In the genomic region with DNA sequence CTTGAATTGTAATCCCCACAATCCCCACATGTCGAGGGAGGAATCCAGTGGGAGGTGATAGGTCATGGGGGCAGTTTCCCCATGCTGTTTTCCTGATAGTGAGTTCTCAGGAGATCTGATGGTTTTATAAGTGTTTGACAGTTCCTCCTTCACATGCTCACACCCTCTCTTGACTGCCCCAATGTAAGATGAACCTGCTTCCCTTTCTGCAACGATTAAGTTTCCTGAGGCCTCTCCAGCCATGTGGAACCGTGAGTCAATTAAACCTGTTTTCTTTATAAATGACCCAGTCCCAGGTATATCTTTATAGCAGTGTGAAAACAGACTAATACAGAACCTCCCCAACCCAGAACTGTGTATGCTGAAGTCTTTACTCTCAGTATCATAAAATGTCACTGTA, we compare ENCODE assay signal across 21 cellular contexts.
"Had no signal": no experiment of that assay in that cellular context is flagged by ENCODE, and none has a peak within 500 bp of the region (broad histone marks: within the 10 kb centered on the region; RNA-seq: fewer than 3 reads in every experiment).

No MANE protein-coding gene starts in this region.

- H3K27me3 Mint-ChIP-seq: activated CD4-positive, alpha-beta memory T cell treated with anti-CD3 and anti-CD28 coated beads, Interleukin-2, amount 10 ng/mL, durations not matched to agents 7 days and 5 days; activated CD4-positive, alpha-beta T cell treated with anti-CD3 and anti-CD28 coated beads, Interleukin-2, amount 10 ng/mL, durations not matched to agents 24 days and 14 days; activated naive CD4-positive, alpha-beta T cell treated with anti-CD3 and anti-CD28 coated beads, Interleukin-2, amount 10 ng/mL, durations not matched to agents 7 days and 5 days had no signal

- H3K27ac ChIP-seq: colonic mucosa, dorsolateral prefrontal cortex, foreskin keratinocyte, right lobe of liver, skin epidermis, testis, uterus, VCaP had no signal

- H3K4me3 Mint-ChIP-seq: activated CD4-positive, alpha-beta memory T cell treated with anti-CD3 and anti-CD28 coated beads, Interleukin-2, amount 10 ng/mL, durations not matched to agents 7 days and 5 days; activated CD4-positive, alpha-beta T cell treated with anti-CD3 and anti-CD28 coated beads, Interleukin-2, amount 10 ng/mL, durations not matched to agents 24 days and 14 days; activated naive CD4-positive, alpha-beta T cell treated with anti-CD3 and anti-CD28 coated beads, Interleukin-2, amount 10 ng/mL, durations not matched to agents 7 days and 5 days; activated T-cell treated with anti-CD3 and anti-CD28 coated beads, Interleukin-2, amount 50 U/mL, for 72 hours had no signal

- H3K36me3 Mint-ChIP-seq: activated naive CD4-positive, alpha-beta T cell treated with anti-CD3 and anti-CD28 coated beads, Interleukin-2, amount 10 ng/mL, durations not matched to agents 7 days and 5 days had no signal

- ATAC-seq: activated CD4-positive, CD25-positive, alpha-beta regulatory T cell treated with anti-CD3 and anti-CD28 coated beads, Interleukin-2, amount 50 U/mL, for 24 hours; activated T-cell treated with anti-CD3 and anti-CD28 coated beads, Interleukin-2, amount 50 U/mL, for 72 hours; foreskin keratinocyte; mucosa of descending colon had no signal

- H3K36me3 ChIP-seq: colonic mucosa, right lobe of liver, uterus had no signal

- H3K9me3 ChIP-seq: colonic mucosa, mucosa of descending colon, right lobe of liver, testis, uterus had no signal

- H3K4me1 Mint-ChIP-seq: activated CD4-positive, alpha-beta memory T cell treated with anti-CD3 and anti-CD28 coated beads, Interleukin-2, amount 10 ng/mL, durations not matched to agents 7 days and 5 days; activated CD4-positive, alpha-beta T cell treated with anti-CD3 and anti-CD28 coated beads, Interleukin-2, amount 10 ng/mL, durations not matched to agents 24 days and 14 days; activated naive CD4-positive, alpha-beta T cell treated with anti-CD3 and anti-CD28 coated beads, Interleukin-2, amount 10 ng/mL, durations not matched to agents 7 days and 5 days had no signal

- DNase-seq: activated CD4-positive, alpha-beta memory T cell treated with anti-CD3 and anti-CD28 coated beads, Interleukin-2, amount 10 ng/mL, durations not matched to agents 7 days and 5 days; activated CD4-positive, alpha-beta T cell treated with anti-CD3 and anti-CD28 coated beads, Interleukin-2, amount 10 ng/mL, durations not matched to agents 24 days and 14 days; activated effector memory CD4-positive, alpha-beta T cell treated with Interleukin-2 at 50 U/mL for 16 hours; activated naive CD4-positive, alpha-beta T cell treated with anti-CD3 and anti-CD28 coated beads, Interleukin-2, amount 10 ng/mL, durations not matched to agents 7 days and 5 days; activated T-cell treated with anti-CD3 and anti-CD28 coated beads, Interleukin-2, amount 50 U/mL, for 72 hours; amygdala; colonic mucosa; dorsolateral prefrontal cortex; foreskin keratinocyte; mesenchymal stem cell; mucosa of descending colon; nucleus accumbens; right lobe of liver; stimulated activated CD4-positive, alpha-beta T cell treated with anti-CD3 and anti-CD28 coated beads, Interleukin-2, amount 100 ng/mL, for 48 hours; stimulated activated naive CD4-positive, alpha-beta T cell; testis; trophoblast cell; uterus had no signal

- H3K27ac Mint-ChIP-seq: activated CD4-positive, alpha-beta memory T cell treated with anti-CD3 and anti-CD28 coated beads, Interleukin-2, amount 10 ng/mL, durations not matched to agents 7 days and 5 days; activated CD4-positive, alpha-beta T cell treated with anti-CD3 and anti-CD28 coated beads, Interleukin-2, amount 10 ng/mL, durations not matched to agents 24 days and 14 days; activated naive CD4-positive, alpha-beta T cell treated with anti-CD3 and anti-CD28 coated beads, Interleukin-2, amount 10 ng/mL, durations not matched to agents 7 days and 5 days; activated T-cell treated with anti-CD3 and anti-CD28 coated beads, Interleukin-2, amount 50 U/mL, for 72 hours had no signal

- H3K27me3 ChIP-seq: colonic mucosa, dorsolateral prefrontal cortex, foreskin keratinocyte, right lobe of liver, testis, uterus had no signal

- H3K4me1 ChIP-seq: colonic mucosa, right lobe of liver, testis, uterus had no signal

- H3K9me3 Mint-ChIP-seq: activated CD4-positive, alpha-beta T cell treated with anti-CD3 and anti-CD28 coated beads, Interleukin-2, amount 10 ng/mL, durations not matched to agents 24 days and 14 days; activated naive CD4-positive, alpha-beta T cell treated with anti-CD3 and anti-CD28 coated beads, Interleukin-2, amount 10 ng/mL, durations not matched to agents 7 days and 5 days had no signal

- H3K4me3 ChIP-seq: colonic mucosa, dorsolateral prefrontal cortex, mucosa of descending colon, right lobe of liver, skin epidermis, testis, uterus had no signal
